1 cellular context compared by ENCODE assay signal in the genomic region with DNA sequence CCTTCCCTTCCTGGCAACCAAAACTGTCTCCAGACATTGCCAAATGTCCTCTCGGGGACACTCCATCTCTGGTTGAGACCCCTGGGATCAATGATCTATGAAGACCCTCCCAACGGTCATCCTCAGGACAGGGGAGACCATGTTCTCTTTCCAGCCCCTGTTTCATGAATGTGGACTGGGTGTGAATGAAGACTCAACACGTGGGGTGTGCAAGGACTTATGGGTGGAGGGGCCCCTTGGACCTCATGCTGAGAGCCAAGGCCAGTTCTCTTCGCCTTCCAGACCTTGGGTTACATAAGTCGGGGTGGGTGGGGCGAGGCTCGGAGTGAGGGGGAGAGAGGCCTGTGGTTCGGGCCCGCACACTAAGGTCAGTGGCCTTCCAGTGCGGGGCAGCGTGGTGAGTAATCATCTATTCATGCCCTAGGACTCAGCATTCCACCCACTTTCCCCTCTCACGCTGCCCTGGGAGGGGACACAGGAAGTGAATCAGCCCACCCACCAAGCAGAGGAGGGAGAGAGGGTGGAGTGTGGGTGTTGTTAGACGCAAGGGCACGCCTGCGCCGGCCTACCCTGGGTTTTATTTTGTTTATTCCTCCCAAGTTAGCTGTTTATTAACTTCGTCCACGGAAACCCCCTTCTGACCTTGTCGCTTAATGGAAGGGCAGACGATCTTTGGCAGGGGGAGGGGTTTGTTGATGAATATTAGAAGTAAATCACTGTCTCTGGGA.
TF ChIP-seq lines count a peak whose summit lies in the region.

No MANE protein-coding gene starts in this region.

TF ChIP-seq in K562, 482 proteins besides CTCF, POLR2A, EP300 and RAD21 (continued from another document and continues in another):
- TF ChIP-seq, protein P1, sequence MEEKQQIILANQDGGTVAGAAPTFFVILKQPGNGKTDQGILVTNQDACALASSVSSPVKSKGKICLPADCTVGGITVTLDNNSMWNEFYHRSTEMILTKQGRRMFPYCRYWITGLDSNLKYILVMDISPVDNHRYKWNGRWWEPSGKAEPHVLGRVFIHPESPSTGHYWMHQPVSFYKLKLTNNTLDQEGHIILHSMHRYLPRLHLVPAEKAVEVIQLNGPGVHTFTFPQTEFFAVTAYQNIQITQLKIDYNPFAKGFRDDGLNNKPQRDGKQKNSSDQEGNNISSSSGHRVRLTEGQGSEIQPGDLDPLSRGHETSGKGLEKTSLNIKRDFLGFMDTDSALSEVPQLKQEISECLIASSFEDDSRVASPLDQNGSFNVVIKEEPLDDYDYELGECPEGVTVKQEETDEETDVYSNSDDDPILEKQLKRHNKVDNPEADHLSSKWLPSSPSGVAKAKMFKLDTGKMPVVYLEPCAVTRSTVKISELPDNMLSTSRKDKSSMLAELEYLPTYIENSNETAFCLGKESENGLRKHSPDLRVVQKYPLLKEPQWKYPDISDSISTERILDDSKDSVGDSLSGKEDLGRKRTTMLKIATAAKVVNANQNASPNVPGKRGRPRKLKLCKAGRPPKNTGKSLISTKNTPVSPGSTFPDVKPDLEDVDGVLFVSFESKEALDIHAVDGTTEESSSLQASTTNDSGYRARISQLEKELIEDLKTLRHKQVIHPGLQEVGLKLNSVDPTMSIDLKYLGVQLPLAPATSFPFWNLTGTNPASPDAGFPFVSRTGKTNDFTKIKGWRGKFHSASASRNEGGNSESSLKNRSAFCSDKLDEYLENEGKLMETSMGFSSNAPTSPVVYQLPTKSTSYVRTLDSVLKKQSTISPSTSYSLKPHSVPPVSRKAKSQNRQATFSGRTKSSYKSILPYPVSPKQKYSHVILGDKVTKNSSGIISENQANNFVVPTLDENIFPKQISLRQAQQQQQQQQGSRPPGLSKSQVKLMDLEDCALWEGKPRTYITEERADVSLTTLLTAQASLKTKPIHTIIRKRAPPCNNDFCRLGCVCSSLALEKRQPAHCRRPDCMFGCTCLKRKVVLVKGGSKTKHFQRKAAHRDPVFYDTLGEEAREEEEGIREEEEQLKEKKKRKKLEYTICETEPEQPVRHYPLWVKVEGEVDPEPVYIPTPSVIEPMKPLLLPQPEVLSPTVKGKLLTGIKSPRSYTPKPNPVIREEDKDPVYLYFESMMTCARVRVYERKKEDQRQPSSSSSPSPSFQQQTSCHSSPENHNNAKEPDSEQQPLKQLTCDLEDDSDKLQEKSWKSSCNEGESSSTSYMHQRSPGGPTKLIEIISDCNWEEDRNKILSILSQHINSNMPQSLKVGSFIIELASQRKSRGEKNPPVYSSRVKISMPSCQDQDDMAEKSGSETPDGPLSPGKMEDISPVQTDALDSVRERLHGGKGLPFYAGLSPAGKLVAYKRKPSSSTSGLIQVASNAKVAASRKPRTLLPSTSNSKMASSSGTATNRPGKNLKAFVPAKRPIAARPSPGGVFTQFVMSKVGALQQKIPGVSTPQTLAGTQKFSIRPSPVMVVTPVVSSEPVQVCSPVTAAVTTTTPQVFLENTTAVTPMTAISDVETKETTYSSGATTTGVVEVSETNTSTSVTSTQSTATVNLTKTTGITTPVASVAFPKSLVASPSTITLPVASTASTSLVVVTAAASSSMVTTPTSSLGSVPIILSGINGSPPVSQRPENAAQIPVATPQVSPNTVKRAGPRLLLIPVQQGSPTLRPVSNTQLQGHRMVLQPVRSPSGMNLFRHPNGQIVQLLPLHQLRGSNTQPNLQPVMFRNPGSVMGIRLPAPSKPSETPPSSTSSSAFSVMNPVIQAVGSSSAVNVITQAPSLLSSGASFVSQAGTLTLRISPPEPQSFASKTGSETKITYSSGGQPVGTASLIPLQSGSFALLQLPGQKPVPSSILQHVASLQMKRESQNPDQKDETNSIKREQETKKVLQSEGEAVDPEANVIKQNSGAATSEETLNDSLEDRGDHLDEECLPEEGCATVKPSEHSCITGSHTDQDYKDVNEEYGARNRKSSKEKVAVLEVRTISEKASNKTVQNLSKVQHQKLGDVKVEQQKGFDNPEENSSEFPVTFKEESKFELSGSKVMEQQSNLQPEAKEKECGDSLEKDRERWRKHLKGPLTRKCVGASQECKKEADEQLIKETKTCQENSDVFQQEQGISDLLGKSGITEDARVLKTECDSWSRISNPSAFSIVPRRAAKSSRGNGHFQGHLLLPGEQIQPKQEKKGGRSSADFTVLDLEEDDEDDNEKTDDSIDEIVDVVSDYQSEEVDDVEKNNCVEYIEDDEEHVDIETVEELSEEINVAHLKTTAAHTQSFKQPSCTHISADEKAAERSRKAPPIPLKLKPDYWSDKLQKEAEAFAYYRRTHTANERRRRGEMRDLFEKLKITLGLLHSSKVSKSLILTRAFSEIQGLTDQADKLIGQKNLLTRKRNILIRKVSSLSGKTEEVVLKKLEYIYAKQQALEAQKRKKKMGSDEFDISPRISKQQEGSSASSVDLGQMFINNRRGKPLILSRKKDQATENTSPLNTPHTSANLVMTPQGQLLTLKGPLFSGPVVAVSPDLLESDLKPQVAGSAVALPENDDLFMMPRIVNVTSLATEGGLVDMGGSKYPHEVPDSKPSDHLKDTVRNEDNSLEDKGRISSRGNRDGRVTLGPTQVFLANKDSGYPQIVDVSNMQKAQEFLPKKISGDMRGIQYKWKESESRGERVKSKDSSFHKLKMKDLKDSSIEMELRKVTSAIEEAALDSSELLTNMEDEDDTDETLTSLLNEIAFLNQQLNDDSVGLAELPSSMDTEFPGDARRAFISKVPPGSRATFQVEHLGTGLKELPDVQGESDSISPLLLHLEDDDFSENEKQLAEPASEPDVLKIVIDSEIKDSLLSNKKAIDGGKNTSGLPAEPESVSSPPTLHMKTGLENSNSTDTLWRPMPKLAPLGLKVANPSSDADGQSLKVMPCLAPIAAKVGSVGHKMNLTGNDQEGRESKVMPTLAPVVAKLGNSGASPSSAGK (IDR thresholded peaks at IDR 0.05) = peak; percentile 40; the same call in 1 of the 2 replicates
- no peak for TF ChIP-seq RCOR1 (IDR thresholded peaks at IDR 0.05; ENCODE audit: borderline replicate concordance in 1 of 2, low read depth in 2 of 2, low read length in 2 of 2)
- no peak for TF ChIP-seq GABPA (tag; conservative IDR thresholded peaks at IDR 0.05; ENCODE audit: low read depth)
- TF ChIP-seq LEF1 (IDR thresholded peaks at IDR 0.05) = no peak
- TF ChIP-seq E2F3 (CRISPR knock-in tag; IDR thresholded peaks at IDR 0.05) = no peak
- TF ChIP-seq SMARCA5 (IDR thresholded peaks at IDR 0.05) = no peak
- TF ChIP-seq CREM (IDR thresholded peaks at IDR 0.05; ENCODE audit: low read depth) = peak; percentile 29; the same call in 1 of the 2 replicates
- no peak for TF ChIP-seq ZNF224 (CRISPR knock-in tag; IDR thresholded peaks at IDR 0.05)
- TF ChIP-seq CHCHD3 (CRISPR knock-in tag; IDR thresholded peaks at IDR 0.05) = no peak
- TF ChIP-seq, protein P2, sequence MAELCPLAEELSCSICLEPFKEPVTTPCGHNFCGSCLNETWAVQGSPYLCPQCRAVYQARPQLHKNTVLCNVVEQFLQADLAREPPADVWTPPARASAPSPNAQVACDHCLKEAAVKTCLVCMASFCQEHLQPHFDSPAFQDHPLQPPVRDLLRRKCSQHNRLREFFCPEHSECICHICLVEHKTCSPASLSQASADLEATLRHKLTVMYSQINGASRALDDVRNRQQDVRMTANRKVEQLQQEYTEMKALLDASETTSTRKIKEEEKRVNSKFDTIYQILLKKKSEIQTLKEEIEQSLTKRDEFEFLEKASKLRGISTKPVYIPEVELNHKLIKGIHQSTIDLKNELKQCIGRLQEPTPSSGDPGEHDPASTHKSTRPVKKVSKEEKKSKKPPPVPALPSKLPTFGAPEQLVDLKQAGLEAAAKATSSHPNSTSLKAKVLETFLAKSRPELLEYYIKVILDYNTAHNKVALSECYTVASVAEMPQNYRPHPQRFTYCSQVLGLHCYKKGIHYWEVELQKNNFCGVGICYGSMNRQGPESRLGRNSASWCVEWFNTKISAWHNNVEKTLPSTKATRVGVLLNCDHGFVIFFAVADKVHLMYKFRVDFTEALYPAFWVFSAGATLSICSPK (IDR thresholded peaks at IDR 0.05; ENCODE audit: borderline replicate concordance) = no peak
- TF ChIP-seq NR4A1 (CRISPR knock-in tag; IDR thresholded peaks at IDR 0.05) = no peak
- no peak for TF ChIP-seq NR4A1 (tag; IDR thresholded peaks at IDR 0.05)
- no peak for TF ChIP-seq U2AF2 (optimal IDR thresholded peaks at IDR 0.05; ENCODE audit: low read depth, low read length)
- no peak for TF ChIP-seq SMAD3 (CRISPR knock-in tag; conservative IDR thresholded peaks at IDR 0.05)
- no peak for TF ChIP-seq CHD7 (IDR thresholded peaks at IDR 0.05; ENCODE audit: low read depth, low read length)
- no peak for TF ChIP-seq ARNT (IDR thresholded peaks at IDR 0.05)
- TF ChIP-seq NR1H2 (CRISPR knock-in tag; IDR thresholded peaks at IDR 0.05) = no peak
- TF ChIP-seq EGR1 (conservative IDR thresholded peaks at IDR 0.05) = peak; percentile 90
- no peak for TF ChIP-seq NFE2L1 (tag; IDR thresholded peaks at IDR 0.05; ENCODE audit: borderline replicate concordance, low read depth)
- no peak for TF ChIP-seq CBX5 (IDR thresholded peaks at IDR 0.05; ENCODE audit: borderline replicate concordance, low read depth)
- TF ChIP-seq, protein P3, sequence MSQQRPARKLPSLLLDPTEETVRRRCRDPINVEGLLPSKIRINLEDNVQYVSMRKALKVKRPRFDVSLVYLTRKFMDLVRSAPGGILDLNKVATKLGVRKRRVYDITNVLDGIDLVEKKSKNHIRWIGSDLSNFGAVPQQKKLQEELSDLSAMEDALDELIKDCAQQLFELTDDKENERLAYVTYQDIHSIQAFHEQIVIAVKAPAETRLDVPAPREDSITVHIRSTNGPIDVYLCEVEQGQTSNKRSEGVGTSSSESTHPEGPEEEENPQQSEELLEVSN (IDR thresholded peaks at IDR 0.05; ENCODE audit: borderline replicate concordance in 1 of 2, extremely low read depth in 1 of 2, insufficient read depth in 1 of 2, insufficient read length in 1 of 2, low read depth in 1 of 2, low read length in 1 of 2, poor library complexity in 1 of 2, severe bottlenecking in 1 of 2) = peak in 1 of 2 experiments; percentile 35
- peak; percentile 22; the same call in 1 of the 2 replicates for TF ChIP-seq JUND (IDR thresholded peaks at IDR 0.05; ENCODE audit: borderline replicate concordance, low read depth, low read length)
- no peak for TF ChIP-seq JUND (tag; IDR thresholded peaks at IDR 0.05; ENCODE audit: borderline replicate concordance, low read depth, low read length)
- TF ChIP-seq CBX3 (IDR thresholded peaks at IDR 0.05; ENCODE audit: borderline replicate concordance in 1 of 2, low read length in 2 of 2) = no peak
- no peak for TF ChIP-seq RFX7 (CRISPR knock-in tag; IDR thresholded peaks at IDR 0.05)
- TF ChIP-seq ZNF24 (IDR thresholded peaks at IDR 0.05) = no peak
- no peak for TF ChIP-seq NR2C2 (CRISPR knock-in tag; IDR thresholded peaks at IDR 0.05)
- TF ChIP-seq NR2C2 (tag; IDR thresholded peaks at IDR 0.05) = no peak
- no peak for TF ChIP-seq PHF20 (IDR thresholded peaks at IDR 0.05; ENCODE audit: partially characterized antibody)
- TF ChIP-seq SMARCB1 (IDR thresholded peaks at IDR 0.05; ENCODE audit: insufficient read length, low read depth) = no peak
